In genomic region chrX:18424482-18425198, GRCh38 we compare ENCODE assay signal across 7 cellular contexts. TPM values are rescaled to one million over a fixed set of nuclear protein-coding genes. Genes with fewer than 3 reads are reported as not detected.
DNase-seq lines count a peak whose midpoint lies in the region; ATAC-seq and TF ChIP-seq lines count a peak whose summit lies in the region.

No MANE protein-coding gene starts in this region.

- in situ Hi-C loops in SK-MEL-5 (cut with HindIII; ENCODE audit: low pct_unique_long_range_greater_than_20kb, low sequenced_read_pairs), result no loop called here

- peak overlapping the region; percentile 46 for H3K9ac ChIP-seq in skeletal muscle satellite cell (ENCODE audit: low read depth, low read length)

- H3K27ac ChIP-seq in body of pancreas, result peak overlapping the region in 3 of 4 donors; percentile 59 to 84 (median 83)

- H3K4me1 ChIP-seq in body of pancreas, result no peaks in the 10 kb centered on the region
- peaks cover 17% of the 10 kb centered on the region for H3K4me1 ChIP-seq in skeletal muscle satellite cell (ENCODE audit: control insufficient read depth, insufficient read depth, low read length)

- intact Hi-C loops in body of pancreas (cut with DNase I), result no loop called here

- H3K4me3 ChIP-seq in body of pancreas, result peak overlapping the region; percentile 4 to 34
- peak overlapping the region; percentile 77 for H3K4me3 ChIP-seq in iPS-18c (ENCODE audit: insufficient read depth, low read depth, low read length)
- peak overlapping the region; percentile 85 for H3K4me3 ChIP-seq in skeletal muscle satellite cell (ENCODE audit: low read length)

- DNase-seq in SK-MEL-5 (ENCODE audit: low read depth, low spot score) (peak; percentile 15), body of pancreas (peak; percentile 18 to 45 (median 34)), DMS153 (lab: John Stamatoyannopoulos, UW) (no peak)

- ATAC-seq in GM18907 (IDR thresholded peaks at IDR 0.05; ENCODE audit: unreplicated experiment) (peak; percentile 32), HG03442 (IDR thresholded peaks at IDR 0.05; ENCODE audit: unreplicated experiment) (peak; percentile 2), body of pancreas (peak; percentile 15)

- no peaks in the 10 kb centered on the region for H3K9me3 ChIP-seq in body of pancreas
- H3K9me3 ChIP-seq in iPS-18c (ENCODE audit: control insufficient read depth, insufficient read depth, low read length), result no peaks in the 10 kb centered on the region
- no peaks in the 10 kb centered on the region for H3K9me3 ChIP-seq in skeletal muscle satellite cell (replicated peaks; ENCODE audit: low read length)

- H3K4me2 ChIP-seq in skeletal muscle satellite cell (ENCODE audit: low read length), result peak overlapping the region; percentile 82

- H3K36me3 ChIP-seq in body of pancreas (replicated peaks in 1 of 2; ENCODE audit: insufficient read depth in 1 of 2, low read depth in 2 of 2) (no peaks in the 10 kb centered on the region), skeletal muscle satellite cell (ENCODE audit: insufficient read depth, low read length) (no peaks in the 10 kb centered on the region)

- H3K27me3 ChIP-seq in body of pancreas (no peaks in the 10 kb centered on the region), skeletal muscle satellite cell (ENCODE audit: control insufficient read depth, insufficient read depth, low read length) (no peaks in the 10 kb centered on the region)

- no peak for TF ChIP-seq POLR2A in body of pancreas (IDR thresholded peaks at IDR 0.05)

- WGBS in body of pancreas, 2 donors, result 1 to 2% methylated on average over 11 to 13 of the region's 28 CpGs

- no peak for TF ChIP-seq CTCF in body of pancreas (IDR thresholded peaks at IDR 0.05)

RNA-seq across cellular contexts. Expression of gene CDKL5, which starts 0.8 kb away (rescaled TPM):
- 2.9 TPM in 2 replicates for total RNA-seq in SK-MEL-5 (2014; rRNA removed; shearing (Covaris generic))
- polyA plus RNA-seq in SK-MEL-5 (2015; cell fraction: cytosol; rRNA removed), result 1.7 and 2.6 TPM in 2 replicates
- 2.3 and 3.4 TPM in 2 replicates for polyA plus RNA-seq in SK-MEL-5 (2015; cell fraction: nucleus; rRNA removed)
- 1 to 10 TPM; 3.6 to 5.7 TPM for total RNA-seq in body of pancreas
- 1.3 and 2.0 TPM in 2 replicates for total RNA-seq in skeletal muscle satellite cell (2012; rRNA removed)

Comparison
In these comparisons a context has a peak if more than half of its experiments do, and no peak if none do; other contexts are left out.
1. H3K4me3 ChIP-seq: peak in every context shown above with its lines; median percentile 85 in skeletal muscle satellite cell; 77 in iPS-18c; 19 in body of pancreas.